35 cellular contexts compared by ENCODE assay signal in genomic region chr6:40489798-40490197, GRCh38.
"Had no signal": no experiment of that assay in that cellular context is flagged by ENCODE, and none has a peak within 500 bp of the region (broad histone marks: within the 10 kb centered on the region; RNA-seq: fewer than 3 reads in every experiment).

No MANE protein-coding gene starts in this region.

- H3K36me3 Mint-ChIP-seq: activated CD4-positive, alpha-beta memory T cell treated with anti-CD3 and anti-CD28 coated beads for 36 hours; activated naive CD4-positive, alpha-beta T cell treated with anti-CD3 and anti-CD28 coated beads, Interleukin-2, amount 50 U/mL, for 72 hours; activated naive CD8-positive, alpha-beta T cell treated with anti-CD3 and anti-CD28 coated beads for 36 hours had no signal

- H3K27ac Mint-ChIP-seq: activated B cell treated with CpG ODN at 0.5 μM for 24 hours; activated CD4-positive, alpha-beta memory T cell treated with anti-CD3 and anti-CD28 coated beads for 36 hours; activated CD4-positive, alpha-beta T cell treated with anti-CD3 and anti-CD28 coated beads, Interleukin-2, amount 10 ng/mL, durations not matched to agents 24 days and 14 days; activated CD8-positive, alpha-beta T cell treated with anti-CD3 and anti-CD28 coated beads for 36 hours; activated naive CD4-positive, alpha-beta T cell treated with anti-CD3 and anti-CD28 coated beads for 36 hours; activated naive CD8-positive, alpha-beta T cell treated with anti-CD3 and anti-CD28 coated beads for 36 hours; activated T-cell treated with anti-CD3 and anti-CD28 coated beads, Interleukin-2, amount 50 U/mL, for 72 hours; activated T-helper 1 cell treated with anti-CD3 and anti-CD28 coated beads, Interleukin-12 subunit alpha, Interleukin-12 subunit beta, Interleukin-2, Interleukin-4 antibody, amounts not matched to agents 30 ng/mL and 10 ng/mL and 1 ng/mL, durations not matched to agents 14 hours and 24 hours and 36 hours; activated T-helper 17 cell treated with anti-CD3 and anti-CD28 coated beads, Interleukin-2, amount 50 U/mL, for 72 hours; T-helper 1 cell treated with Interleukin-12 subunit alpha and Interleukin-12 subunit beta and Interleukin-4 antibody, amounts not matched to agents 30 μg/mL and 1 μg/mL, for 36 hours; T-helper 2 cell treated with Interferon-gamma antibody and Interleukin-4, amounts not matched to agents 5 μg/mL and 100 μg/mL, for 36 hours had no signal

- H3K4me1 Mint-ChIP-seq: activated B cell treated with CpG ODN at 0.5 μM for 24 hours; activated naive CD8-positive, alpha-beta T cell treated with anti-CD3 and anti-CD28 coated beads for 36 hours; activated T-helper 17 cell treated with anti-CD3 and anti-CD28 coated beads, Interleukin-2, amount 50 U/mL, for 72 hours had no signal

- H3K4me3 ChIP-seq: adrenal gland, body of pancreas, breast epithelium had no signal

- H3K4me1 ChIP-seq: adrenal gland, body of pancreas, breast epithelium had no signal

- DNase-seq: activated B cell treated with CpG ODN at 0.5 μM for 24 hours; activated CD4-positive, alpha-beta memory T cell treated with anti-CD3 and anti-CD28 coated beads for 36 hours; activated CD4-positive, alpha-beta T cell treated with anti-CD3 and anti-CD28 coated beads for 4 hours; activated CD4-positive, alpha-beta T cell treated with anti-CD3 and anti-CD28 coated beads, Interleukin-2, amount 10 ng/mL, durations not matched to agents 24 days and 14 days; activated CD4-positive, alpha-beta T cell treated with anti-CD3 and anti-CD28 coated beads, Interleukin-2, amount 50 U/mL, for 1 hour; activated CD4-positive, alpha-beta T cell treated with anti-CD3 and anti-CD28 coated beads, Interleukin-2, amount 50 U/mL, for 4 hours; activated CD4-positive, CD25-positive, alpha-beta regulatory T cell treated with anti-CD3 and anti-CD28 coated beads, Interleukin-2, amount 50 U/mL, for 72 hours; activated CD8-positive, alpha-beta memory T cell treated with anti-CD3 and anti-CD28 coated beads, Interleukin-2, amount 50 U/mL, for 4 hours; activated CD8-positive, alpha-beta T cell treated with anti-CD3 and anti-CD28 coated beads for 36 hours; activated effector memory CD4-positive, alpha-beta T cell treated with anti-CD3 and anti-CD28 coated beads, Interleukin-2, amount 50 U/mL, for 16 hours; activated gamma-delta T cell treated with Interleukin-2 at 50 U/mL for 16 hours; activated naive CD4-positive, alpha-beta T cell; activated naive CD4-positive, alpha-beta T cell treated with anti-CD3 and anti-CD28 coated beads for 36 hours; activated naive CD4-positive, alpha-beta T cell treated with anti-CD3 and anti-CD28 coated beads, Interleukin-2, amount 50 U/mL, for 16 hours; activated naive CD8-positive, alpha-beta T cell treated with anti-CD3 and anti-CD28 coated beads for 36 hours; activated T-cell treated with anti-CD3 and anti-CD28 coated beads for 4 hours; activated T-cell treated with anti-CD3 and anti-CD28 coated beads, Interleukin-2, amount 50 U/mL, for 1 hour; activated T-cell treated with anti-CD3 and anti-CD28 coated beads, Interleukin-2, amount 50 U/mL, for 4 hours; activated T-cell treated with anti-CD3 and anti-CD28 coated beads, Interleukin-2, amount 50 U/mL, for 72 hours; adrenal gland; amniotic stem cell; aorta; body of pancreas; brain microvascular endothelial cell; central memory CD4-positive, alpha-beta T cell; T-helper 1 cell; T-helper 2 cell; T-helper 9 cell had no signal

- H3K27me3 Mint-ChIP-seq: activated naive CD8-positive, alpha-beta T cell treated with anti-CD3 and anti-CD28 coated beads for 36 hours had no signal

- H3K4me3 Mint-ChIP-seq: activated B cell treated with CpG ODN at 0.5 μM for 24 hours; activated CD4-positive, alpha-beta memory T cell treated with anti-CD3 and anti-CD28 coated beads for 36 hours; activated CD4-positive, alpha-beta T cell treated with anti-CD3 and anti-CD28 coated beads, Interleukin-2, amount 10 ng/mL, durations not matched to agents 24 days and 14 days; activated CD8-positive, alpha-beta T cell treated with anti-CD3 and anti-CD28 coated beads for 36 hours; activated naive CD4-positive, alpha-beta T cell treated with anti-CD3 and anti-CD28 coated beads for 36 hours; activated naive CD8-positive, alpha-beta T cell treated with anti-CD3 and anti-CD28 coated beads for 36 hours; activated T-cell treated with anti-CD3 and anti-CD28 coated beads, Interleukin-2, amount 50 U/mL, for 4 hours; activated T-cell treated with anti-CD3 and anti-CD28 coated beads, Interleukin-2, amount 50 U/mL, for 72 hours; activated T-helper 1 cell treated with anti-CD3 and anti-CD28 coated beads, Interleukin-12 subunit alpha, Interleukin-12 subunit beta, Interleukin-2, Interleukin-4 antibody, amounts not matched to agents 30 ng/mL and 10 ng/mL and 1 ng/mL, durations not matched to agents 14 hours and 24 hours and 36 hours; activated T-helper 17 cell treated with anti-CD3 and anti-CD28 coated beads, Interleukin-2, amount 50 U/mL, for 72 hours; T-helper 1 cell treated with Interleukin-12 subunit alpha and Interleukin-12 subunit beta and Interleukin-4 antibody, amounts not matched to agents 30 μg/mL and 1 μg/mL, for 36 hours; T-helper 2 cell treated with Interferon-gamma antibody and Interleukin-4, amounts not matched to agents 5 μg/mL and 100 μg/mL, for 36 hours had no signal

- H3K9me3 Mint-ChIP-seq: activated B cell treated with CpG ODN at 0.5 μM for 24 hours; activated CD4-positive, alpha-beta memory T cell treated with anti-CD3 and anti-CD28 coated beads for 36 hours; activated CD4-positive, alpha-beta T cell treated with anti-CD3 and anti-CD28 coated beads, Interleukin-2, amount 10 ng/mL, durations not matched to agents 24 days and 14 days; activated CD8-positive, alpha-beta T cell treated with anti-CD3 and anti-CD28 coated beads for 36 hours; activated naive CD4-positive, alpha-beta T cell treated with anti-CD3 and anti-CD28 coated beads for 36 hours; activated naive CD4-positive, alpha-beta T cell treated with anti-CD3 and anti-CD28 coated beads, Interleukin-2, amount 50 U/mL, for 72 hours; activated naive CD8-positive, alpha-beta T cell treated with anti-CD3 and anti-CD28 coated beads for 36 hours; activated T-cell treated with anti-CD3 and anti-CD28 coated beads, Interleukin-2, amount 50 U/mL, for 4 hours; activated T-cell treated with anti-CD3 and anti-CD28 coated beads, Interleukin-2, amount 50 U/mL, for 72 hours; activated T-helper 1 cell treated with anti-CD3 and anti-CD28 coated beads, Interleukin-12 subunit alpha, Interleukin-12 subunit beta, Interleukin-2, Interleukin-4 antibody, amounts not matched to agents 30 ng/mL and 10 ng/mL and 1 ng/mL, durations not matched to agents 14 hours and 24 hours and 36 hours; activated T-helper 17 cell treated with anti-CD3 and anti-CD28 coated beads, Interleukin-2, amount 50 U/mL, for 72 hours; T-helper 1 cell treated with Interleukin-12 subunit alpha and Interleukin-12 subunit beta and Interleukin-4 antibody, amounts not matched to agents 30 μg/mL and 1 μg/mL, for 36 hours; T-helper 2 cell treated with Interferon-gamma antibody and Interleukin-4, amounts not matched to agents 5 μg/mL and 100 μg/mL, for 36 hours had no signal

- H3K9me3 ChIP-seq: adrenal gland, body of pancreas, breast epithelium had no signal

- H3K36me3 ChIP-seq: adrenal gland, brain microvascular endothelial cell, breast epithelium had no signal

- H3K27me3 ChIP-seq: adrenal gland, body of pancreas, brain microvascular endothelial cell, breast epithelium had no signal

- H3K27ac ChIP-seq: adrenal gland, body of pancreas, brain microvascular endothelial cell, breast epithelium, VCaP had no signal

- ATAC-seq: activated CD8-positive, alpha-beta T cell treated with anti-CD3 and anti-CD28 coated beads for 36 hours; activated naive CD4-positive, alpha-beta T cell treated with anti-CD3 and anti-CD28 coated beads, Interleukin-2, amount 50 U/mL, for 72 hours; activated T-cell treated with anti-CD3 and anti-CD28 coated beads, Interleukin-2, amount 50 U/mL, for 4 hours; activated T-cell treated with anti-CD3 and anti-CD28 coated beads, Interleukin-2, amount 50 U/mL, for 72 hours; activated T-helper 17 cell treated with anti-CD3 and anti-CD28 coated beads, Interleukin-2, amount 50 U/mL, for 72 hours; body of pancreas had no signal
